Comparison of ENCODE assay signal across 11 cellular contexts in the genomic region with DNA sequence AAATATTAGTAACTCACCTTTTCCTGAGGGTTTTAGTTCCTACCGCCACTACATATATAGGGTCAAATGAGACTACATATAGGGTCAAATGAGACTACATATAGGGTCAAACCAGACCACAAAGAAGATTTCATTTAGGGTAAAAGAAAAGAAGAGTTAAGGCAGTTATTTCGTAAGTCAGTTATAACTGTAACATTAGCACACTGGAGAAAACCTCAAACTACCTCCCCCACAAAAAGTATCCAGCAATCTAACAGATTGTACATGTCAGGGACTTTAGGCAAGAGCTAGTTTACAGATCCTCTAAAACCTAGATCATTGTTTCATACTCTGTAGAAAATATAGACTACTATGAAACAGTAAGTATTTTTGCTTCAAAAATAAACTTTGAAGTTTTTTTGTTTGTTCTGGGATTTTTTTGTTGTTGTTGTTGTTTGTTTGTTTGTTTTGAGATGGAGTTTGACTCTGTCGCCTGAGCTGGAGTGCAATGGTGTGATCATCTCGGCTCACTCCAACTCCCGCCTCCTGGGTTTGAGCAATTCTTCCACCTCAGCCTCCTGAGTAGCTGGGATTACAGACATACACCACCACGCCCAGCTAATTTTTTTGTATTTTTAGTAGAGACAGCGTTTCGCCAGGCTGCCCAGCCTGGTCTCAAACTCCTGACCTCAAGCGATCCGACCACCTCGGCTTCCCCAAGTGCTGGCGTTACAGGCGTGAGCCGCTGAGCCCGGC.
A peak's percentile ranks its signal among the peaks of the same experiment; 100 is the strongest.
DNase-seq lines count a peak whose midpoint lies in the region; ATAC-seq and TF ChIP-seq lines count a peak whose summit lies in the region.
"Had no signal": no experiment of that assay in that cellular context is flagged by ENCODE, and none has a peak within 500 bp of the region (broad histone marks: within the 10 kb centered on the region; RNA-seq: fewer than 3 reads in every experiment).

No MANE protein-coding gene starts in this region.

- H3K4me1 ChIP-seq in foreskin keratinocyte = no peaks in the 10 kb centered on the region

- no peaks in the 10 kb centered on the region for H3K27me3 Mint-ChIP-seq in IgD-negative memory B cell
- H3K27me3 Mint-ChIP-seq in activated naive CD8-positive, alpha-beta T cell treated with anti-CD3 and anti-CD28 coated beads, Interleukin-2, amount 50 U/mL, for 24 hours = no peaks in the 10 kb centered on the region
- H3K27me3 Mint-ChIP-seq in stimulated activated memory B cell treated with anti-CD40 and anti-IgM and Interleukin-4, amounts not matched to agents 10 μg/mL and 1 μg/mL and 100 μg/mL, for 72 hours = no peaks in the 10 kb centered on the region

- H3K27me3 ChIP-seq in foreskin keratinocyte = no peaks in the 10 kb centered on the region

- H3K27ac ChIP-seq in foreskin keratinocyte = no peak overlapping the region

- peaks cover 3% of the 10 kb centered on the region for H3K36me3 Mint-ChIP-seq in IgD-negative memory B cell
- H3K36me3 Mint-ChIP-seq in activated naive CD8-positive, alpha-beta T cell treated with anti-CD3 and anti-CD28 coated beads, Interleukin-2, amount 50 U/mL, for 24 hours (ENCODE audit: low read depth) = peaks cover 46% of the 10 kb centered on the region
- H3K36me3 Mint-ChIP-seq in stimulated activated memory B cell treated with anti-CD40 and anti-IgM and Interleukin-4, amounts not matched to agents 10 μg/mL and 1 μg/mL and 100 μg/mL, for 72 hours = peaks cover 2% of the 10 kb centered on the region

- H3K4me1 Mint-ChIP-seq in IgD-negative memory B cell = peaks cover 58 to 75% (median 66%) of the 10 kb centered on the region in 3 donors
- H3K4me1 Mint-ChIP-seq in activated naive CD8-positive, alpha-beta T cell treated with anti-CD3 and anti-CD28 coated beads, Interleukin-2, amount 50 U/mL, for 24 hours = peaks cover 20% of the 10 kb centered on the region
- peaks cover 74% of the 10 kb centered on the region for H3K4me1 Mint-ChIP-seq in stimulated activated memory B cell treated with anti-CD40 and anti-IgM and Interleukin-4, amounts not matched to agents 10 μg/mL and 1 μg/mL and 100 μg/mL, for 72 hours

- peak overlapping the region; percentile 79 to 93 (median 86) for H3K4me3 Mint-ChIP-seq in IgD-negative memory B cell
- H3K4me3 Mint-ChIP-seq in activated naive CD8-positive, alpha-beta T cell treated with anti-CD3 and anti-CD28 coated beads, Interleukin-2, amount 50 U/mL, for 24 hours = peak overlapping the region; percentile 30
- H3K4me3 Mint-ChIP-seq in stimulated activated memory B cell treated with anti-CD40 and anti-IgM and Interleukin-4, amounts not matched to agents 10 μg/mL and 1 μg/mL and 100 μg/mL, for 72 hours = peak overlapping the region; percentile 13
- H3K4me3 Mint-ChIP-seq: endodermal cell had no signal

- H3K27ac Mint-ChIP-seq in IgD-negative memory B cell = peak overlapping the region; percentile 88 to 99 (median 98)
- H3K27ac Mint-ChIP-seq in activated naive CD8-positive, alpha-beta T cell treated with anti-CD3 and anti-CD28 coated beads, Interleukin-2, amount 50 U/mL, for 24 hours = peak overlapping the region; percentile 77
- peak overlapping the region; percentile 92 for H3K27ac Mint-ChIP-seq in stimulated activated memory B cell treated with anti-CD40 and anti-IgM and Interleukin-4, amounts not matched to agents 10 μg/mL and 1 μg/mL and 100 μg/mL, for 72 hours
- H3K27ac Mint-ChIP-seq: endodermal cell had no signal

- ATAC-seq in GM19035 (IDR thresholded peaks at IDR 0.05; ENCODE audit: unreplicated experiment) (peak; percentile 19), foreskin keratinocyte (no peak)
- no peak for ATAC-seq in activated naive CD8-positive, alpha-beta T cell treated with anti-CD3 and anti-CD28 coated beads, Interleukin-2, amount 50 U/mL, for 24 hours
- ATAC-seq in stimulated activated memory B cell treated with anti-CD40 and anti-IgM and Interleukin-4, amounts not matched to agents 10 μg/mL and 1 μg/mL and 100 μg/mL, for 72 hours = peak; percentile 50

- TF ChIP-seq CTCF in GM20000 (IDR thresholded peaks at IDR 0.05; ENCODE audit: extremely low read depth, missing control alignments) (no peak), foreskin keratinocyte (conservative IDR thresholded peaks at IDR 0.05) (no peak)

- DNase-seq in activated naive CD8-positive, alpha-beta T cell treated with anti-CD3 and anti-CD28 coated beads, Interleukin-2, amount 50 U/mL, for 24 hours = no peak
- DNase-seq in GM20000 (ENCODE audit: low spot score) = no peak
- DNase-seq in foreskin keratinocyte = no peak
- no peak for DNase-seq in activated naive CD4-positive, alpha-beta T cell treated with anti-CD3 and anti-CD28 coated beads, Interleukin-2, amount 50 U/mL, for 16 hours
- DNase-seq: amygdala, DMS153, endodermal cell, NCI-H524 treated with DMSO at 0.1 percent for 48 hours had no signal

- H3K9me3 Mint-ChIP-seq in IgD-negative memory B cell = no peaks in the 10 kb centered on the region
- no peaks in the 10 kb centered on the region for H3K9me3 Mint-ChIP-seq in activated naive CD8-positive, alpha-beta T cell treated with anti-CD3 and anti-CD28 coated beads, Interleukin-2, amount 50 U/mL, for 24 hours
- no peaks in the 10 kb centered on the region for H3K9me3 Mint-ChIP-seq in stimulated activated memory B cell treated with anti-CD40 and anti-IgM and Interleukin-4, amounts not matched to agents 10 μg/mL and 1 μg/mL and 100 μg/mL, for 72 hours
- H3K9me3 Mint-ChIP-seq: endodermal cell had no signal

Comparison
In these comparisons a context has a peak if more than half of its experiments do, and no peak if none do; other contexts are left out.
1. ATAC-seq: peak in GM19035 (single experiment) and stimulated activated memory B cell treated with anti-CD40 and anti-IgM and Interleukin-4, amounts not matched to agents 10 μg/mL and 1 μg/mL and 100 μg/mL, for 72 hours (single experiment); none in activated naive CD8-positive, alpha-beta T cell treated with anti-CD3 and anti-CD28 coated beads, Interleukin-2, amount 50 U/mL, for 24 hours (single experiment) and foreskin keratinocyte (single experiment).
2. H3K4me3 Mint-ChIP-seq: peak in every context shown above with its lines; median percentile 86 in IgD-negative memory B cell; 30 in activated naive CD8-positive, alpha-beta T cell treated with anti-CD3 and anti-CD28 coated beads, Interleukin-2, amount 50 U/mL, for 24 hours; 13 in stimulated activated memory B cell treated with anti-CD40 and anti-IgM and Interleukin-4, amounts not matched to agents 10 μg/mL and 1 μg/mL and 100 μg/mL, for 72 hours.
3. Peak in every context shown above with its lines, with median percentiles within 50 percentile points of each other: H3K27ac Mint-ChIP-seq.